ENCODE assay signal across 28 cellular contexts in the genomic region with DNA sequence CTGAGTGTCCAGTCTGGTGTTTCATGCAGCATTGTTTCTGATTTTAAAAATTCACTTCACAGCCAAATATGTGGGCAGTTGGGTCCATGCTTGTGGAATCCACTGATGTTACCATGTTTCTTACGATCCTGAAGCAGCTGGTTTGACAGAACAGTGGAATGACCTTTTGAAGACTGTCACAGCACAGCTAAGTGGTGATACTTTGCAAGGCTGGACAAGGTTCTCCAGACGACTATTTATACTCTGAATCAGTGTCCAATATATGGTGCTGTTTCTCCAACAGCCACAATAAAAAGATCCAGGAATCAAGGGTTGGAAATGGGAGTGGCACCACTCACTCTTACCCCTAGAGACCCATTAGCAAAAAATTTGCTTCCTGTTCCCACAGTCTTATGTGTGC.
"Had no signal": no experiment of that assay in that cellular context is flagged by ENCODE, and none has a peak within 500 bp of the region (broad histone marks: within the 10 kb centered on the region; RNA-seq: fewer than 3 reads in every experiment).

No MANE protein-coding gene starts in this region.

- H3K27me3 ChIP-seq: adrenal gland, body of pancreas, colonic mucosa, gastrocnemius medialis, heart left ventricle had no signal

- H3K36me3 ChIP-seq: adrenal gland, colonic mucosa, gastrocnemius medialis, heart left ventricle had no signal

- H3K27ac ChIP-seq: adrenal gland, body of pancreas, colonic mucosa, epithelial cell of prostate, gastrocnemius medialis, heart left ventricle had no signal

- DNase-seq: activated CD4-positive, alpha-beta memory T cell treated with anti-CD3 and anti-CD28 coated beads for 36 hours; activated CD4-positive, alpha-beta T cell treated with anti-CD3 and anti-CD28 coated beads for 36 hours; activated CD4-positive, alpha-beta T cell treated with anti-CD3 and anti-CD28 coated beads, Interleukin-2, amount 10 ng/mL, durations not matched to agents 24 days and 14 days; activated CD4-positive, CD25-positive, alpha-beta regulatory T cell; activated CD4-positive, CD25-positive, alpha-beta regulatory T cell treated with anti-CD3 and anti-CD28 coated beads, Interleukin-2, amount 50 U/mL, for 72 hours; activated CD8-positive, alpha-beta memory T cell treated with anti-CD3 and anti-CD28 coated beads, Interleukin-2, amount 10 ng/mL, durations not matched to agents 7 days and 5 days; activated CD8-positive, alpha-beta memory T cell treated with anti-CD3 and anti-CD28 coated beads, Interleukin-2, amount 50 U/mL, for 4 hours; activated CD8-positive, alpha-beta T cell treated with anti-CD3 and anti-CD28 coated beads, Interleukin-2, amount 10 ng/mL, durations not matched to agents 7 days and 5 days; activated effector memory CD4-positive, alpha-beta T cell treated with anti-CD3 and anti-CD28 coated beads, Interleukin-2, amount 50 U/mL, for 16 hours; activated naive CD4-positive, alpha-beta T cell treated with anti-CD3 and anti-CD28 coated beads for 36 hours; activated naive CD8-positive, alpha-beta T cell treated with anti-CD3 and anti-CD28 coated beads for 36 hours; activated naive CD8-positive, alpha-beta T cell treated with anti-CD3 and anti-CD28 coated beads, Interleukin-2, amount 50 U/mL, for 24 hours; activated T-cell treated with anti-CD3 and anti-CD28 coated beads, Interleukin-2, amount 50 U/mL, for 1 hour; activated T-cell treated with anti-CD3 and anti-CD28 coated beads, Interleukin-2, amount 50 U/mL, for 48 hours; adrenal gland; amygdala; aorta; body of pancreas; central memory CD4-positive, alpha-beta T cell; cerebellar nuclear complex; colonic mucosa; effector CD8-positive, alpha-beta T cell; foreskin fibroblast; gastrocnemius medialis; glutamatergic neuron; heart left ventricle; T-helper 2 cell had no signal

- H3K9me3 ChIP-seq: body of pancreas, colonic mucosa, gastrocnemius medialis, heart left ventricle had no signal

- H3K4me3 ChIP-seq: adrenal gland, body of pancreas, colonic mucosa, gastrocnemius medialis, heart left ventricle had no signal

- H3K4me1 ChIP-seq: adrenal gland, body of pancreas, colonic mucosa had no signal

- ATAC-seq: activated CD4-positive, alpha-beta T cell treated with anti-CD3 and anti-CD28 coated beads for 36 hours; activated CD8-positive, alpha-beta memory T cell treated with anti-CD3 and anti-CD28 coated beads, Interleukin-2, amount 10 ng/mL, durations not matched to agents 7 days and 5 days; activated CD8-positive, alpha-beta T cell treated with anti-CD3 and anti-CD28 coated beads, Interleukin-2, amount 10 ng/mL, durations not matched to agents 7 days and 5 days; activated naive CD8-positive, alpha-beta T cell treated with anti-CD3 and anti-CD28 coated beads, Interleukin-2, amount 50 U/mL, for 24 hours; body of pancreas; gastrocnemius medialis had no signal
